In genomic region chr2:238646803-238647202, GRCh38 we compare ENCODE assay signal across 21 cellular contexts.
"Had no signal": no experiment of that assay in that cellular context is flagged by ENCODE, and none has a peak within 500 bp of the region (broad histone marks: within the 10 kb centered on the region; RNA-seq: fewer than 3 reads in every experiment).

No MANE protein-coding gene starts in this region.

- H3K27ac ChIP-seq: neutrophil, pancreas, right atrium auricular region, testis, upper lobe of left lung had no signal

- H3K36me3 ChIP-seq: esophagus squamous epithelium, neutrophil, pancreas, right atrium auricular region, stomach, tibial artery, upper lobe of left lung had no signal

- H3K4me3 ChIP-seq: esophagus squamous epithelium, lung, pancreas, right atrium auricular region, stomach, testis, tibial artery, upper lobe of left lung had no signal

- H3K4me1 ChIP-seq: pancreas, testis had no signal

- H3K27me3 ChIP-seq: esophagus squamous epithelium, pancreas, right atrium auricular region, testis, tibial artery, upper lobe of left lung had no signal

- H3K9me3 ChIP-seq: esophagus squamous epithelium, neutrophil, pancreas, right atrium auricular region, stomach, testis, tibial artery, upper lobe of left lung had no signal

- FAIRE-seq: colon, endothelial cell of umbilical vein, frontal cortex, keratinocyte, pancreas, urothelium cell line had no signal

- DNase-seq: effector memory CD4-positive, alpha-beta T cell; esophagus squamous epithelium; left ventricle myocardium superior; natural killer cell; pancreas; stimulated activated CD4-positive, alpha-beta T cell treated with anti-CD3 and anti-CD28 coated beads, Interleukin-2, amount 100 ng/mL, for 24 hours; stimulated activated CD4-positive, alpha-beta T cell treated with anti-CD3 and anti-CD28 coated beads, Interleukin-4, amount 100 ng/mL, for 24 hours; stimulated activated naive CD4-positive, alpha-beta T cell treated with Interleukin-2 at 50 U/mL for 16 hours; stomach; substantia nigra; testis; tibial artery had no signal
